In genomic region chrX:46693149-46693548, GRCh38 we compare ENCODE assay signal across 18 cellular contexts.
DNase-seq lines count a peak whose midpoint lies in the region; ATAC-seq lines count a peak whose summit lies in the region.
"Had no signal": no experiment of that assay in that cellular context is flagged by ENCODE, and none has a peak within 500 bp of the region (broad histone marks: within the 10 kb centered on the region; RNA-seq: fewer than 3 reads in every experiment).

No MANE protein-coding gene starts in this region.

- H3K9me3 Mint-ChIP-seq in memory B cell = no peaks in the 10 kb centered on the region
- H3K9me3 Mint-ChIP-seq: activated CD4-positive, alpha-beta T cell treated with anti-CD3 and anti-CD28 coated beads, Interleukin-2, amount 10 ng/mL, durations not matched to agents 7 days and 5 days; dendritic cell treated with granulocyte-macrophage colony-stimulating factor and Interleukin-4, amounts not matched to agents 40 ng/mL and 50 ng/mL, for 4 days; T-cell had no signal

- peaks cover 1% of the 10 kb centered on the region for H3K36me3 Mint-ChIP-seq in memory B cell
- H3K36me3 Mint-ChIP-seq: T-cell had no signal

- H3K27ac Mint-ChIP-seq in memory B cell = no peak overlapping the region
- H3K27ac Mint-ChIP-seq: activated CD4-positive, alpha-beta T cell treated with anti-CD3 and anti-CD28 coated beads, Interleukin-2, amount 10 ng/mL, durations not matched to agents 7 days and 5 days; dendritic cell treated with granulocyte-macrophage colony-stimulating factor and Interleukin-4, amounts not matched to agents 40 ng/mL and 50 ng/mL, for 4 days; T-cell had no signal

- ATAC-seq in GM18517 (IDR thresholded peaks at IDR 0.05; ENCODE audit: unreplicated experiment) (peak; percentile 71), GM19463 (IDR thresholded peaks at IDR 0.05; ENCODE audit: unreplicated experiment) (peak; percentile 61), HG03175 (IDR thresholded peaks at IDR 0.05; ENCODE audit: unreplicated experiment) (peak; percentile 52), memory B cell (ENCODE audit: low read depth) (peak; percentile 41)
- ATAC-seq: PC-3, T-cell had no signal

- H3K4me3 Mint-ChIP-seq in memory B cell = peak overlapping the region; percentile 5
- H3K4me3 Mint-ChIP-seq: activated CD4-positive, alpha-beta T cell treated with anti-CD3 and anti-CD28 coated beads, Interleukin-2, amount 10 ng/mL, durations not matched to agents 7 days and 5 days; dendritic cell treated with granulocyte-macrophage colony-stimulating factor and Interleukin-4, amounts not matched to agents 40 ng/mL and 50 ng/mL, for 4 days; T-cell had no signal

- DNase-seq in memory B cell (ENCODE audit: low spot score in 2 of 2) (no peak), DMS53 (lab: John Stamatoyannopoulos, UW) (no peak), D341Med (ENCODE audit: low spot score) (no peak), GM19240 (ENCODE audit: insufficient read length, low spot score) (no peak)
- DNase-seq: activated CD4-positive, alpha-beta T cell treated with anti-CD3 and anti-CD28 coated beads, Interleukin-2, amount 10 ng/mL, durations not matched to agents 7 days and 5 days; activated CD8-positive, alpha-beta memory T cell treated with anti-CD3 and anti-CD28 coated beads, Interleukin-2, amount 50 U/mL, for 4 hours; activated effector memory CD4-positive, alpha-beta T cell treated with Interleukin-2 at 50 U/mL for 16 hours; COR-L47; foreskin fibroblast; NCI-H146; NCI-H748 treated with DMSO at 0.1 percent for 48 hours; PC-3; SHP77 treated with DMSO at 0.1 percent for 48 hours; T-cell had no signal

- no peaks in the 10 kb centered on the region for H3K27me3 Mint-ChIP-seq in memory B cell
- H3K27me3 Mint-ChIP-seq: activated CD4-positive, alpha-beta T cell treated with anti-CD3 and anti-CD28 coated beads, Interleukin-2, amount 10 ng/mL, durations not matched to agents 7 days and 5 days; dendritic cell treated with granulocyte-macrophage colony-stimulating factor and Interleukin-4, amounts not matched to agents 40 ng/mL and 50 ng/mL, for 4 days had no signal

- peaks cover 19% of the 10 kb centered on the region for H3K4me1 Mint-ChIP-seq in memory B cell
- H3K4me1 Mint-ChIP-seq: activated CD4-positive, alpha-beta T cell treated with anti-CD3 and anti-CD28 coated beads, Interleukin-2, amount 10 ng/mL, durations not matched to agents 7 days and 5 days; T-cell had no signal
